30 cellular contexts compared by ENCODE assay signal in the genomic region with DNA sequence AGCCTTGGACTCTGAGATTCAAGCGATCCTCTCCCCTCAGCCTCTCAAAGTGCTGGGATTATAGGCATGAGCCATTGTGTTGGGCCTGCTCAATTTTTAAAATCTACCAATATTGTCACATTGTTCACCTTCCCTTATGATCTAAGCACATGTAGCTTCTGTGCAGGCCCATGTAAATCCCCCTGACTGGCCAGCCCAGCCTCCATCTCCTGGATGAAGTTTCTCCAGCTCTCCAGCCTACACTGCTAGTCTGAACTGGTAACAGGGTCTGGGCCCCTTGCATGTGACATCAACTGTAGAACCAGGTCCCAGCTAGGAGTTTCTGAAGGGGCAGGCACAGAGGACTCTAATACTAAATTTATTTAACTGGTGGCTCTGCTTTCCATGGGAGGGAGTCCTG. TPM values are rescaled to one million over a fixed set of nuclear protein-coding genes. Genes with fewer than 3 reads are reported as not detected.
DNase-seq lines count a peak whose midpoint lies in the region; ATAC-seq lines count a peak whose summit lies in the region.
"Had no signal": no experiment of that assay in that cellular context is flagged by ENCODE, and none has a peak within 500 bp of the region (broad histone marks: within the 10 kb centered on the region; RNA-seq: fewer than 3 reads in every experiment).

No MANE protein-coding gene starts in this region.

- intact Hi-C loops in sciatic nerve (cut with DNase I) = no loop called here

- peak overlapping the region; percentile 44 for H3K4me3 Mint-ChIP-seq in T-helper 2 cell treated with Interferon-gamma antibody and Interleukin-4, amounts not matched to agents 5 μg/mL and 100 μg/mL, for 36 hours
- H3K4me3 Mint-ChIP-seq in effector memory CD8-positive, alpha-beta T cell = peak overlapping the region; percentile 73 to 76
- H3K4me3 Mint-ChIP-seq: CD14-positive monocyte, neural crest cell had no signal

- ATAC-seq in activated naive CD4-positive, alpha-beta T cell treated with anti-CD3 and anti-CD28 coated beads, Interleukin-2, amount 50 U/mL, for 72 hours = no peak
- ATAC-seq in effector memory CD8-positive, alpha-beta T cell (replicated peaks) = no peak
- ATAC-seq in sciatic nerve (no peak), GM19467 (IDR thresholded peaks at IDR 0.05; ENCODE audit: unreplicated experiment) (no peak)
- ATAC-seq: left cardiac atrium, pancreas had no signal

- H3K36me3 Mint-ChIP-seq in T-helper 2 cell treated with Interferon-gamma antibody and Interleukin-4, amounts not matched to agents 5 μg/mL and 100 μg/mL, for 36 hours (ENCODE audit: low read depth) = peaks cover 76% of the 10 kb centered on the region
- peaks cover 44% of the 10 kb centered on the region in 2 donors for H3K36me3 Mint-ChIP-seq in activated naive CD4-positive, alpha-beta T cell treated with anti-CD3 and anti-CD28 coated beads, Interleukin-2, amount 50 U/mL, for 72 hours
- peaks cover 58% of the 10 kb centered on the region for H3K36me3 Mint-ChIP-seq in effector memory CD8-positive, alpha-beta T cell (ENCODE audit: insufficient read depth)

- peaks cover 45% of the 10 kb centered on the region for H3K4me1 Mint-ChIP-seq in T-helper 2 cell treated with Interferon-gamma antibody and Interleukin-4, amounts not matched to agents 5 μg/mL and 100 μg/mL, for 36 hours (ENCODE audit: low read depth)
- H3K4me1 Mint-ChIP-seq in effector memory CD8-positive, alpha-beta T cell (ENCODE audit: low read depth in 2 of 2) = peaks cover 63 to 75% of the 10 kb centered on the region in 2 donors
- H3K4me1 Mint-ChIP-seq: neural crest cell had no signal

- no peaks in the 10 kb centered on the region for H3K27me3 Mint-ChIP-seq in T-helper 2 cell treated with Interferon-gamma antibody and Interleukin-4, amounts not matched to agents 5 μg/mL and 100 μg/mL, for 36 hours (ENCODE audit: low read depth)
- H3K27me3 Mint-ChIP-seq in effector memory CD8-positive, alpha-beta T cell = no peaks in the 10 kb centered on the region

- H3K27ac Mint-ChIP-seq in T-helper 2 cell treated with Interferon-gamma antibody and Interleukin-4, amounts not matched to agents 5 μg/mL and 100 μg/mL, for 36 hours = peak overlapping the region; percentile 38
- peak overlapping the region; percentile 17 to 52 for H3K27ac Mint-ChIP-seq in activated naive CD4-positive, alpha-beta T cell treated with anti-CD3 and anti-CD28 coated beads, Interleukin-2, amount 50 U/mL, for 72 hours
- H3K27ac Mint-ChIP-seq in effector memory CD8-positive, alpha-beta T cell = peak overlapping the region; percentile 95 to 98

- DNase-seq in T-helper 2 cell treated with Interferon-gamma antibody and Interleukin-4, amounts not matched to agents 5 μg/mL and 100 μg/mL, for 36 hours (ENCODE audit: low spot score) = no peak
- no peak for DNase-seq in T-helper 2 cell
- DNase-seq in activated naive CD4-positive, alpha-beta T cell treated with anti-CD3 and anti-CD28 coated beads, Interleukin-2, amount 50 U/mL, for 72 hours (ENCODE audit: low spot score in 2 of 2) = no peak
- no peak for DNase-seq in activated naive CD4-positive, alpha-beta T cell (lab: John Stamatoyannopoulos, UW)
- no peak for DNase-seq in effector memory CD8-positive, alpha-beta T cell
- DNase-seq in sciatic nerve (ENCODE audit: low spot score) = peak; percentile 25
- DNase-seq in NCI-H526 treated with DMSO at 0.1 percent for 48 hours (lab: John Stamatoyannopoulos, UW) = no peak
- DNase-seq: 8988T; activated CD4-positive, alpha-beta T cell treated with anti-CD3 and anti-CD28 coated beads for 48 hours; activated CD8-positive, alpha-beta memory T cell treated with anti-CD3 and anti-CD28 coated beads, Interleukin-2, amount 50 U/mL, for 48 hours; activated gamma-delta T cell; DMS79 treated with DMSO at 0.1 percent for 48 hours; effector CD8-positive, alpha-beta T cell; GDM1; HCEC 1CT; hypothalamus; left cardiac atrium; MM.1S; NCI-H1105 treated with DMSO at 0.1 percent for 48 hours; NCI-H187 treated with DMSO at 0.1 percent for 48 hours; NCI-H510A treated with DMSO at 0.1 percent for 48 hours; pancreas; retina; SK-N-SH; small intestine; stomach; uterus had no signal

- H3K9me3 Mint-ChIP-seq in T-helper 2 cell treated with Interferon-gamma antibody and Interleukin-4, amounts not matched to agents 5 μg/mL and 100 μg/mL, for 36 hours = no peaks in the 10 kb centered on the region
- H3K9me3 Mint-ChIP-seq in activated naive CD4-positive, alpha-beta T cell treated with anti-CD3 and anti-CD28 coated beads, Interleukin-2, amount 50 U/mL, for 72 hours = no peaks in the 10 kb centered on the region
- H3K9me3 Mint-ChIP-seq in effector memory CD8-positive, alpha-beta T cell = no peaks in the 10 kb centered on the region
- H3K9me3 Mint-ChIP-seq: neural crest cell had no signal

RNA-seq across cellular contexts. Expression of gene YPEL1, which starts 32.8 kb away (rescaled TPM):
- 1 to 10 TPM; 2.4 to 4.9 TPM for total RNA-seq in activated naive CD4-positive, alpha-beta T cell treated with anti-CD3 and anti-CD28 coated beads, Interleukin-2, amount 50 U/mL, for 72 hours
- total RNA-seq in sciatic nerve = 8.2 TPM

Comparison
In these comparisons a context has a peak if more than half of its experiments do, and no peak if none do; other contexts are left out.
1. H3K27ac Mint-ChIP-seq: peak in every context shown above with its lines; median percentile 96 in effector memory CD8-positive, alpha-beta T cell; 38 in T-helper 2 cell treated with Interferon-gamma antibody and Interleukin-4, amounts not matched to agents 5 μg/mL and 100 μg/mL, for 36 hours; 34 in activated naive CD4-positive, alpha-beta T cell treated with anti-CD3 and anti-CD28 coated beads, Interleukin-2, amount 50 U/mL, for 72 hours.